ENCODE assay signal across 8 cellular contexts in the genomic region with DNA sequence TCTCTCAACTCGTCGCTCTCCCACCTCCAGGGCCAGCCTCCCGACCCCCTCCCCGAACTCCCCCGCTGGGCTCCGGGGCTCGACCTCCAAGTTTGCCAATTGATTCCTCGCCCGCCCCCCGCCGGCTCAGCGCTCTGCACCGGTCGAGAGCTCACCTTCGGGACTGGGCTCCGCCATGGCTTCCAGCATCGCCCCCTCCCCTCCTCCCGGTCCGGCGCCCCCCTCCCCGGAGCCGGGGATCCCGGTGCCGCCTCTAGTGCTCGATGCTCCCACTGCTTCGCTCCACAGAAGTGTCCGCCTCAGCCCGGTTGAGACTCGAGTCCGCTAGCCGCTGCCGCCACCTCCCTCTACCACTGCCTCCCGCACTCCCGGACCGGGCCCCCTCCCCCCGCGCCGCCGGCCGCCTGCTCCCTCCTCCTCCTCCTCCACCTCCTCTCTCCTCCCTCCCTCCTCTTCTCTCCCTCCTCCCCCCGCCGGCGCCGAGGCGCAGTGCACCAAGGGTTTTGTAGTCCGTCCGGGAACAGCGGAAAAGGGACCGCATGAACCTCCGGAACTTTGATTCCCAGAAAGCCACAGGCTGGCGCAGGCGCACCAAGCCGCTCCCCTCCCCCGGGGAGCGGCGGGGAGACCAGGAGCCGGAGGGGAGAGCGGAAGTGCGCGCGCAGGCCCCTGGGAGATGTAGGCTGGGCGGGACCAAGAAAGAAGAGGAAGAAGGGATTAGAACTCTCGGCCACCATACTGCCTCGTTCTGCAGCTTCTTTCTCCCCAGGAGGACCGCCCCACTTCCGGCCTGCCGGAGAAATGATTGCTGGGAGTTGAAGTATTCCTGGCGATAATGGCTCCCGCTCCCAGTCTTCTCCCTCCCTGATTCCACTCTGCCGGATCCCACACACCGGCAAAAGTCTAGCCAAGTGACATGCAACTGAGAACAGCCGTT. TPM values are rescaled to one million over a fixed set of nuclear protein-coding genes. Genes with fewer than 3 reads are reported as not detected.
A peak's percentile ranks its signal among the peaks of the same experiment; 100 is the strongest.
DNase-seq lines count a peak whose midpoint lies in the region; ATAC-seq, FAIRE-seq and TF ChIP-seq lines count a peak whose summit lies in the region.

A gene (minus strand): TSS at position 367 of the 937 bp plus-strand sequence. CDS start 178 bp downstream, at position 189.

- H3K9ac ChIP-seq in adipocyte (ENCODE audit: low read length) = peak within 1 kb of the TSS; percentile 99

- H3K27ac ChIP-seq in pancreas (peak within 1 kb of the TSS; percentile 75 to 99 (median 82)), tibial artery (peak within 1 kb of the TSS; percentile 95 to 98)

- ATAC-seq in HG02759 (IDR thresholded peaks at IDR 0.05; ENCODE audit: unreplicated experiment) (peak; percentile 52), Right ventricle myocardium superior (ENCODE audit: poor library complexity) (peak; percentile 76), pancreas (peak; percentile 62 to 76 (median 72))

- WGBS in pancreas, 2 donors = 1% methylated on average over 63 to 72 of the region's 72 CpGs

- TF ChIP-seq CTCF in GM10248 (IDR thresholded peaks at IDR 0.05; ENCODE audit: control extremely low read depth, extremely low read depth, low read depth, missing control alignments) (no peak), pancreas (IDR thresholded peaks at IDR 0.05) (no peak), tibial artery (IDR thresholded peaks at IDR 0.05) (peak in 1 of 2 experiments; percentile 47)

- H3K27me3 ChIP-seq in adipocyte (replicated peaks; ENCODE audit: control insufficient read depth, insufficient read depth, low read length) (no peaks in the 10 kb centered on the region), pancreas (no peaks in the 10 kb centered on the region), tibial artery (no peaks in the 10 kb centered on the region)

- H3K36me3 ChIP-seq in adipocyte (ENCODE audit: control insufficient read depth, insufficient read depth, low read length, severe bottlenecking) (peaks cover 44% of the 10 kb centered on the region), pancreas (peaks cover 0 to 3% (median 0%) of the 10 kb centered on the region in 3 donors), tibial artery (peaks cover 12 to 36% (median 30%) of the 10 kb centered on the region in 3 donors)

- POLR2A ChIA-PET in GM10248 (lab: Yijun Ruan, JAX) = no interaction called here

- CTCF ChIA-PET in GM10248 (lab: Yijun Ruan, JAX) = interaction anchor here (1.1 to 1.5 kb wide), 5 partner anchors 12 to 448 kb away, joined by 3 read pairs; a partner anchor contains a TSS

- intact Hi-C loops in Right ventricle myocardium superior (cut with DNase I) (no loop called here), pancreas (cut with DNase I) (no loop called here), tibial artery (cut with DNase I; ENCODE audit: low total_unique reads) (no loop called here)

- H3K4me3 ChIP-seq in adipocyte (ENCODE audit: low read length) (peak within 1 kb of the TSS; percentile 98), pancreas (peak within 1 kb of the TSS; percentile 77 to 86 (median 80)), tibial artery (peak within 1 kb of the TSS; percentile 87 to 99)

- H3K4me1 ChIP-seq in adipocyte (ENCODE audit: control insufficient read depth, insufficient read depth, low read length) = peaks cover 53% of the 10 kb centered on the region
- H3K4me1 ChIP-seq in pancreas = peaks cover 17 to 34% (median 17%) of the 10 kb centered on the region in 3 donors
- H3K4me1 ChIP-seq in tibial artery = peaks cover 0 to 55% (median 38%) of the 10 kb centered on the region in 4 donors

- DNase-seq in GM10248 (ENCODE audit: extremely low spot score) (peak; percentile 97), NCI-H1436 (lab: John Stamatoyannopoulos, UW) (peak; percentile 98), T follicular helper cell (ENCODE audit: low read depth) (peak; percentile 93), adipocyte (ENCODE audit: low read depth) (peak; percentile 99), Right ventricle myocardium superior (peak; percentile 99), pancreas (peak; percentile 98 to 100 (median 100)), tibial artery (peak; percentile 99 to 100)

- H3K9me3 ChIP-seq in adipocyte (ENCODE audit: control insufficient read depth, low read length) (no peaks in the 10 kb centered on the region), pancreas (no peaks in the 10 kb centered on the region), tibial artery (no peaks in the 10 kb centered on the region)

- peak; percentile 94 for FAIRE-seq in pancreas (lab: Jason Lieb, UNC)

RNA-seq across cellular contexts. Expression of the gene that starts here (rescaled TPM):
- 19.4 TPM for total RNA-seq in Right ventricle myocardium superior
- 10 to 100 TPM in 4 of 6 donors, 1 to 10 TPM in 2; 7.0 to 19.8 (median 11.4) TPM for total RNA-seq in pancreas
- 10 to 100 TPM; 11.4 to 23.3 TPM for polyA plus RNA-seq in pancreas

Comparison
In these comparisons a context has a peak if more than half of its experiments do, and no peak if none do; other contexts are left out.
1. Peak in every context shown above with its lines: DNase-seq, ATAC-seq, H3K4me3 ChIP-seq and H3K27ac ChIP-seq.